In genomic region chr2:199463000-199463692, GRCh38 we compare ENCODE assay signal across 1 cellular context.
TF ChIP-seq lines count a peak whose summit lies in the region.

No MANE protein-coding gene starts in this region.

TF ChIP-seq in HepG2, 621 proteins besides CTCF, POLR2A, EP300 and RAD21 (continued from another document and continues in another):
- TF ChIP-seq ZBTB2 (CRISPR knock-in tag; IDR thresholded peaks at IDR 0.05; ENCODE audit: low read depth), result no peak
- TF ChIP-seq MTF2 (CRISPR knock-in tag; IDR thresholded peaks at IDR 0.05; ENCODE audit: borderline replicate concordance), result peak; percentile 98
- TF ChIP-seq POGK (CRISPR knock-in tag; conservative IDR thresholded peaks at IDR 0.05), result peak; percentile 87
- TF ChIP-seq SIN3A (IDR thresholded peaks at IDR 0.05; ENCODE audit: borderline replicate concordance, low read depth, low read length), result no peak
- peak; percentile 57; the same call in 1 of the 2 replicates for TF ChIP-seq TFDP2 (CRISPR knock-in tag; IDR thresholded peaks at IDR 0.05)
- TF ChIP-seq CENPT (CRISPR knock-in tag; IDR thresholded peaks at IDR 0.05; ENCODE audit: low read depth), result no peak
- TF ChIP-seq ZNF292 (CRISPR knock-in tag; IDR thresholded peaks at IDR 0.05; ENCODE audit: borderline replicate concordance, low read depth), result no peak
- TF ChIP-seq ZNF263 (CRISPR knock-in tag; IDR thresholded peaks at IDR 0.05), result peak; percentile 23; the same call in 1 of the 2 replicates
- no peak for TF ChIP-seq JARID2 (CRISPR knock-in tag; IDR thresholded peaks at IDR 0.05; ENCODE audit: insufficient replicate concordance)
- no peak for TF ChIP-seq MAZ (IDR thresholded peaks at IDR 0.05; ENCODE audit: borderline replicate concordance, low read depth, low read length)
- no peak for TF ChIP-seq MAZ (CRISPR knock-in tag; IDR thresholded peaks at IDR 0.05; ENCODE audit: low read depth)
- no peak for TF ChIP-seq STAT5B (CRISPR knock-in tag; IDR thresholded peaks at IDR 0.05)
- 0 out of 2 replicates have a peak, but pooled peaks have one; percentile 81 for TF ChIP-seq NFATC3 (CRISPR knock-in tag; IDR thresholded peaks at IDR 0.05)
- peak; percentile 74; the same call in 1 of the 2 replicates for TF ChIP-seq KDM3A (CRISPR knock-in tag; IDR thresholded peaks at IDR 0.05; ENCODE audit: low read depth)
- no peak for TF ChIP-seq CHD2 (IDR thresholded peaks at IDR 0.05; ENCODE audit: low read depth, low read length)
- peak; percentile 75 for TF ChIP-seq ERF (CRISPR knock-in tag; IDR thresholded peaks at IDR 0.05)
- no peak; the same call in 1 of the 2 replicates for TF ChIP-seq NFKBIZ (CRISPR knock-in tag; IDR thresholded peaks at IDR 0.05)
- no peak for TF ChIP-seq ZNF251 (CRISPR knock-in tag; IDR thresholded peaks at IDR 0.05)
- no peak for TF ChIP-seq ZFP36L2 (CRISPR knock-in tag; IDR thresholded peaks at IDR 0.05)
- no peak for TF ChIP-seq SNRNP70 (IDR thresholded peaks at IDR 0.05; ENCODE audit: low read depth, low read length)
- TF ChIP-seq YEATS4 (CRISPR knock-in tag; IDR thresholded peaks at IDR 0.05; ENCODE audit: borderline replicate concordance), result no peak
- no peak for TF ChIP-seq IKZF1 (IDR thresholded peaks at IDR 0.05)
- TF ChIP-seq RFXANK (CRISPR knock-in tag; IDR thresholded peaks at IDR 0.05), result no peak
- TF ChIP-seq ZSCAN30 (CRISPR knock-in tag; IDR thresholded peaks at IDR 0.05), result no peak
- TF ChIP-seq ZNF740 (CRISPR knock-in tag; IDR thresholded peaks at IDR 0.05), result no peak; the same call in 1 of the 2 replicates
- no peak for TF ChIP-seq NCOA5 (CRISPR knock-in tag; IDR thresholded peaks at IDR 0.05)
- TF ChIP-seq THAP11 (CRISPR knock-in tag; IDR thresholded peaks at IDR 0.05), result peak; percentile 42; the same call in 1 of the 2 replicates
- TF ChIP-seq HMGXB3 (CRISPR knock-in tag; IDR thresholded peaks at IDR 0.05; ENCODE audit: borderline replicate concordance), result no peak
- no peak for TF ChIP-seq PRDM10 (CRISPR knock-in tag; IDR thresholded peaks at IDR 0.05; ENCODE audit: low read depth)
- no peak for TF ChIP-seq TOE1 (CRISPR knock-in tag; IDR thresholded peaks at IDR 0.05)
- no peak for TF ChIP-seq ZSCAN31 (CRISPR knock-in tag; IDR thresholded peaks at IDR 0.05; ENCODE audit: low read depth)
- TF ChIP-seq KLF9 (CRISPR knock-in tag; IDR thresholded peaks at IDR 0.05; ENCODE audit: low read depth), result no peak
- no peak for TF ChIP-seq HCFC1 (IDR thresholded peaks at IDR 0.05; ENCODE audit: low read depth, low read length)
- TF ChIP-seq HNRNPL (IDR thresholded peaks at IDR 0.05; ENCODE audit: low read depth, low read length), result no peak
- no peak for TF ChIP-seq ZNF720 (CRISPR knock-in tag; IDR thresholded peaks at IDR 0.05)
- TF ChIP-seq ZBTB20 (CRISPR knock-in tag; IDR thresholded peaks at IDR 0.05; ENCODE audit: borderline replicate concordance, low read depth), result no peak
- 0 out of 2 replicates have a peak, but pooled peaks have one; percentile 63 for TF ChIP-seq ZNF761 (CRISPR knock-in tag; conservative IDR thresholded peaks at IDR 0.05)
- 0 out of 2 replicates have a peak, but pooled peaks have one; percentile 48 for TF ChIP-seq ZNF468 (CRISPR knock-in tag; IDR thresholded peaks at IDR 0.05)
- TF ChIP-seq NR3C1 (CRISPR knock-in tag; IDR thresholded peaks at IDR 0.05), result no peak
- no peak for TF ChIP-seq ZNF10 (CRISPR knock-in tag; IDR thresholded peaks at IDR 0.05; ENCODE audit: borderline replicate concordance, low read depth)
- peak; percentile 26 for TF ChIP-seq HNRNPK (IDR thresholded peaks at IDR 0.05; ENCODE audit: low read depth, low read length, poor library complexity, severe bottlenecking)
- no peak for TF ChIP-seq ZNF713 (CRISPR knock-in tag; IDR thresholded peaks at IDR 0.05)
- peak; percentile 56; the same call in 1 of the 2 replicates for TF ChIP-seq ZNF331 (CRISPR knock-in tag; IDR thresholded peaks at IDR 0.05)
- TF ChIP-seq GMEB1 (CRISPR knock-in tag; IDR thresholded peaks at IDR 0.05; ENCODE audit: borderline replicate concordance), result 0 out of 2 replicates have a peak, but pooled peaks have one; percentile 50
- TF ChIP-seq FOXC1 (CRISPR knock-in tag; IDR thresholded peaks at IDR 0.05; ENCODE audit: borderline replicate concordance), result peak; percentile 81
- peak; percentile 59 for TF ChIP-seq FOXO1 (CRISPR knock-in tag; IDR thresholded peaks at IDR 0.05)
- TF ChIP-seq HNF4G (IDR thresholded peaks at IDR 0.05; ENCODE audit: borderline replicate concordance, low read depth, low read length), result no peak
- no peak for TF ChIP-seq HNF4G (CRISPR knock-in tag; IDR thresholded peaks at IDR 0.05; ENCODE audit: borderline replicate concordance, low read depth)
- TF ChIP-seq ZUFSP (CRISPR knock-in tag; IDR thresholded peaks at IDR 0.05; ENCODE audit: borderline replicate concordance), result no peak
- no peak for TF ChIP-seq MED8 (CRISPR knock-in tag; IDR thresholded peaks at IDR 0.05; ENCODE audit: insufficient replicate concordance)
- no peak for TF ChIP-seq ATF2 (CRISPR knock-in tag; IDR thresholded peaks at IDR 0.05)
- no peak for TF ChIP-seq ZC3H13 (CRISPR knock-in tag; IDR thresholded peaks at IDR 0.05)
